1 cellular context compared by ENCODE assay signal in the genomic region with DNA sequence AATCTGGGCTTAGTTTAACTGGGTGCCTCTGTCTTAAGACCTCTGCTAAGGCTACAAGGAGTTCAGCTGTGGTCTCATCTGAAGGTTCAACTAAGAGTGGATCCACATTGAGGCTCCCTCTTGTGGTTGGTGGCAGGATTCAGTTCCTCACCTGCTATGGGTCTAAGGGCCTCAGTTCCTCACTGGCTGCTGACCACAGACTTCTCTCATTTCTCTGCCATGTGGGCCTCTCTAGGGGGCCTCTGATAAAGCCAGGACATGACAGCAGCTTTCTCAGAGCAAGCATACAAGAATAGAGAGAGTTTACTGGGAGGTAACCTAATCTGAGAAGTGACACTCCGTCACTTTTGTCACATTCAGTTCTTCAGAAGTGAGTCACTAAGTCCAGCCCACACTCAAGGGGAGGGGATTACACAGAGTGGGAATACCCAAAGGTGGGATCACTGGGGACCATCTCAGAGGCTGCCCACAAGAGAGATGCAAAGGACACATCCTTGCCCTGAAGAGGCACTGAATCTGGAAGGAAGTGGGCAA.
A peak's percentile ranks its signal among the peaks of the same experiment; 100 is the strongest.
TF ChIP-seq lines count a peak whose summit lies in the region.

No MANE protein-coding gene starts in this region.

TF ChIP-seq in HepG2, 621 proteins besides CTCF, POLR2A, EP300 and RAD21 (continued from another document):
- no peak for TF ChIP-seq ZNF496 (CRISPR knock-in tag; IDR thresholded peaks at IDR 0.05; ENCODE audit: insufficient replicate concordance)
- TF ChIP-seq SMC3 (IDR thresholded peaks at IDR 0.05; ENCODE audit: low read length) = peak; percentile 98
- TF ChIP-seq MIXL1 (CRISPR knock-in tag; IDR thresholded peaks at IDR 0.05) = 0 out of 2 replicates have a peak, but pooled peaks have one; percentile 24
- TF ChIP-seq, protein P1, sequence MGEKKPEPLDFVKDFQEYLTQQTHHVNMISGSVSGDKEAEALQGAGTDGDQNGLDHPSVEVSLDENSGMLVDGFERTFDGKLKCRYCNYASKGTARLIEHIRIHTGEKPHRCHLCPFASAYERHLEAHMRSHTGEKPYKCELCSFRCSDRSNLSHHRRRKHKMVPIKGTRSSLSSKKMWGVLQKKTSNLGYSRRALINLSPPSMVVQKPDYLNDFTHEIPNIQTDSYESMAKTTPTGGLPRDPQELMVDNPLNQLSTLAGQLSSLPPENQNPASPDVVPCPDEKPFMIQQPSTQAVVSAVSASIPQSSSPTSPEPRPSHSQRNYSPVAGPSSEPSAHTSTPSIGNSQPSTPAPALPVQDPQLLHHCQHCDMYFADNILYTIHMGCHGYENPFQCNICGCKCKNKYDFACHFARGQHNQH (CRISPR knock-in tag; IDR thresholded peaks at IDR 0.05) = peak; percentile 23; the same call in 1 of the 2 replicates
- TF ChIP-seq ZNF3 (CRISPR knock-in tag; IDR thresholded peaks at IDR 0.05) = no peak
- no peak for TF ChIP-seq SIX1 (CRISPR knock-in tag; IDR thresholded peaks at IDR 0.05; ENCODE audit: borderline replicate concordance)
- TF ChIP-seq, protein P2, sequence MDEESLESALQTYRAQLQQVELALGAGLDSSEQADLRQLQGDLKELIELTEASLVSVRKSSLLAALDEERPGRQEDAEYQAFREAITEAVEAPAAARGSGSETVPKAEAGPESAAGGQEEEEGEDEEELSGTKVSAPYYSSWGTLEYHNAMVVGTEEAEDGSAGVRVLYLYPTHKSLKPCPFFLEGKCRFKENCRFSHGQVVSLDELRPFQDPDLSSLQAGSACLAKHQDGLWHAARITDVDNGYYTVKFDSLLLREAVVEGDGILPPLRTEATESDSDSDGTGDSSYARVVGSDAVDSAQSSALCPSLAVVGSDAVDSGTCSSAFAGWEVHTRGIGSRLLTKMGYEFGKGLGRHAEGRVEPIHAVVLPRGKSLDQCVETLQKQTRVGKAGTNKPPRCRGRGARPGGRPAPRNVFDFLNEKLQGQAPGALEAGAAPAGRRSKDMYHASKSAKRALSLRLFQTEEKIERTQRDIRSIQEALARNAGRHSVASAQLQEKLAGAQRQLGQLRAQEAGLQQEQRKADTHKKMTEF (CRISPR knock-in tag; IDR thresholded peaks at IDR 0.05) = 0 out of 2 replicates have a peak, but pooled peaks have one; percentile 32
- no peak for TF ChIP-seq HNRNPUL1 (IDR thresholded peaks at IDR 0.05; ENCODE audit: low read depth, low read length)
- TF ChIP-seq, protein P3, sequence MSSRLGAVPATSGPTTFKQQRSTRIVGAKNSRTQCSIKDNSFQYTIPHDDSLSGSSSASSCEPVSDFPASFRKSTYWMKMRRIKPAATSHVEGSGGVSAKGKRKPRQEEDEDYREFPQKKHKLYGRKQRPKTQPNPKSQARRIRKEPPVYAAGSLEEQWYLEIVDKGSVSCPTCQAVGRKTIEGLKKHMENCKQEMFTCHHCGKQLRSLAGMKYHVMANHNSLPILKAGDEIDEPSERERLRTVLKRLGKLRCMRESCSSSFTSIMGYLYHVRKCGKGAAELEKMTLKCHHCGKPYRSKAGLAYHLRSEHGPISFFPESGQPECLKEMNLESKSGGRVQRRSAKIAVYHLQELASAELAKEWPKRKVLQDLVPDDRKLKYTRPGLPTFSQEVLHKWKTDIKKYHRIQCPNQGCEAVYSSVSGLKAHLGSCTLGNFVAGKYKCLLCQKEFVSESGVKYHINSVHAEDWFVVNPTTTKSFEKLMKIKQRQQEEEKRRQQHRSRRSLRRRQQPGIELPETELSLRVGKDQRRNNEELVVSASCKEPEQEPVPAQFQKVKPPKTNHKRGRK (CRISPR knock-in tag; IDR thresholded peaks at IDR 0.05) = no peak
- TF ChIP-seq CEBPG (CRISPR knock-in tag; IDR thresholded peaks at IDR 0.05) = 0 out of 2 replicates have a peak, but pooled peaks have one; percentile 10
- no peak for TF ChIP-seq ZNF292 (CRISPR knock-in tag; IDR thresholded peaks at IDR 0.05; ENCODE audit: borderline replicate concordance, low read depth)
- no peak for TF ChIP-seq ZNF607 (CRISPR knock-in tag; IDR thresholded peaks at IDR 0.05; ENCODE audit: borderline replicate concordance)
- no peak for TF ChIP-seq CHD4 (IDR thresholded peaks at IDR 0.05; ENCODE audit: borderline replicate concordance, low read length)
- TF ChIP-seq, protein P4, sequence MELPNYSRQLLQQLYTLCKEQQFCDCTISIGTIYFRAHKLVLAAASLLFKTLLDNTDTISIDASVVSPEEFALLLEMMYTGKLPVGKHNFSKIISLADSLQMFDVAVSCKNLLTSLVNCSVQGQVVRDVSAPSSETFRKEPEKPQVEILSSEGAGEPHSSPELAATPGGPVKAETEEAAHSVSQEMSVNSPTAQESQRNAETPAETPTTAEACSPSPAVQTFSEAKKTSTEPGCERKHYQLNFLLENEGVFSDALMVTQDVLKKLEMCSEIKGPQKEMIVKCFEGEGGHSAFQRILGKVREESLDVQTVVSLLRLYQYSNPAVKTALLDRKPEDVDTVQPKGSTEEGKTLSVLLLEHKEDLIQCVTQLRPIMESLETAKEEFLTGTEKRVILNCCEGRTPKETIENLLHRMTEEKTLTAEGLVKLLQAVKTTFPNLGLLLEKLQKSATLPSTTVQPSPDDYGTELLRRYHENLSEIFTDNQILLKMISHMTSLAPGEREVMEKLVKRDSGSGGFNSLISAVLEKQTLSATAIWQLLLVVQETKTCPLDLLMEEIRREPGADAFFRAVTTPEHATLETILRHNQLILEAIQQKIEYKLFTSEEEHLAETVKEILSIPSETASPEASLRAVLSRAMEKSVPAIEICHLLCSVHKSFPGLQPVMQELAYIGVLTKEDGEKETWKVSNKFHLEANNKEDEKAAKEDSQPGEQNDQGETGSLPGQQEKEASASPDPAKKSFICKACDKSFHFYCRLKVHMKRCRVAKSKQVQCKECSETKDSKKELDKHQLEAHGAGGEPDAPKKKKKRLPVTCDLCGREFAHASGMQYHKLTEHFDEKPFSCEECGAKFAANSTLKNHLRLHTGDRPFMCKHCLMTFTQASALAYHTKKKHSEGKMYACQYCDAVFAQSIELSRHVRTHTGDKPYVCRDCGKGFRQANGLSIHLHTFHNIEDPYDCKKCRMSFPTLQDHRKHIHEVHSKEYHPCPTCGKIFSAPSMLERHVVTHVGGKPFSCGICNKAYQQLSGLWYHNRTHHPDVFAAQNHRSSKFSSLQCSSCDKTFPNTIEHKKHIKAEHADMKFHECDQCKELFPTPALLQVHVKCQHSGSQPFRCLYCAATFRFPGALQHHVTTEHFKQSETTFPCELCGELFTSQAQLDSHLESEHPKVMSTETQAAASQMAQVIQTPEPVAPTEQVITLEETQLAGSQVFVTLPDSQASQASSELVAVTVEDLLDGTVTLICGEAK (IDR thresholded peaks at IDR 0.05) = no peak
- TF ChIP-seq, protein P4 (CRISPR knock-in tag; IDR thresholded peaks at IDR 0.05) = peak; percentile 7; the same call in 1 of the 2 replicates
- 0 out of 2 replicates have a peak, but pooled peaks have one; percentile 16 for TF ChIP-seq ZFY (CRISPR knock-in tag; IDR thresholded peaks at IDR 0.05)
- peak; percentile 57; the same call in 1 of the 2 replicates for TF ChIP-seq ERF (CRISPR knock-in tag; IDR thresholded peaks at IDR 0.05)
- TF ChIP-seq, protein P5, sequence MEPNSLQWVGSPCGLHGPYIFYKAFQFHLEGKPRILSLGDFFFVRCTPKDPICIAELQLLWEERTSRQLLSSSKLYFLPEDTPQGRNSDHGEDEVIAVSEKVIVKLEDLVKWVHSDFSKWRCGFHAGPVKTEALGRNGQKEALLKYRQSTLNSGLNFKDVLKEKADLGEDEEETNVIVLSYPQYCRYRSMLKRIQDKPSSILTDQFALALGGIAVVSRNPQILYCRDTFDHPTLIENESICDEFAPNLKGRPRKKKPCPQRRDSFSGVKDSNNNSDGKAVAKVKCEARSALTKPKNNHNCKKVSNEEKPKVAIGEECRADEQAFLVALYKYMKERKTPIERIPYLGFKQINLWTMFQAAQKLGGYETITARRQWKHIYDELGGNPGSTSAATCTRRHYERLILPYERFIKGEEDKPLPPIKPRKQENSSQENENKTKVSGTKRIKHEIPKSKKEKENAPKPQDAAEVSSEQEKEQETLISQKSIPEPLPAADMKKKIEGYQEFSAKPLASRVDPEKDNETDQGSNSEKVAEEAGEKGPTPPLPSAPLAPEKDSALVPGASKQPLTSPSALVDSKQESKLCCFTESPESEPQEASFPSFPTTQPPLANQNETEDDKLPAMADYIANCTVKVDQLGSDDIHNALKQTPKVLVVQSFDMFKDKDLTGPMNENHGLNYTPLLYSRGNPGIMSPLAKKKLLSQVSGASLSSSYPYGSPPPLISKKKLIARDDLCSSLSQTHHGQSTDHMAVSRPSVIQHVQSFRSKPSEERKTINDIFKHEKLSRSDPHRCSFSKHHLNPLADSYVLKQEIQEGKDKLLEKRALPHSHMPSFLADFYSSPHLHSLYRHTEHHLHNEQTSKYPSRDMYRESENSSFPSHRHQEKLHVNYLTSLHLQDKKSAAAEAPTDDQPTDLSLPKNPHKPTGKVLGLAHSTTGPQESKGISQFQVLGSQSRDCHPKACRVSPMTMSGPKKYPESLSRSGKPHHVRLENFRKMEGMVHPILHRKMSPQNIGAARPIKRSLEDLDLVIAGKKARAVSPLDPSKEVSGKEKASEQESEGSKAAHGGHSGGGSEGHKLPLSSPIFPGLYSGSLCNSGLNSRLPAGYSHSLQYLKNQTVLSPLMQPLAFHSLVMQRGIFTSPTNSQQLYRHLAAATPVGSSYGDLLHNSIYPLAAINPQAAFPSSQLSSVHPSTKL (CRISPR knock-in tag; IDR thresholded peaks at IDR 0.05) = 0 out of 2 replicates have a peak, but pooled peaks have one; percentile 32
- no peak for TF ChIP-seq PBX3 (CRISPR knock-in tag; IDR thresholded peaks at IDR 0.05; ENCODE audit: borderline replicate concordance)
- no peak for TF ChIP-seq TOPORS (CRISPR knock-in tag; IDR thresholded peaks at IDR 0.05)
- TF ChIP-seq SOX13 (IDR thresholded peaks at IDR 0.05) = no peak
- TF ChIP-seq SOX13 (CRISPR knock-in tag; conservative IDR thresholded peaks at IDR 0.05 in 1 of 2, IDR thresholded peaks at IDR 0.05 in 1 of 2) = no peak; a peak in 1 of 4 replicates
- TF ChIP-seq SALL1 (CRISPR knock-in tag; IDR thresholded peaks at IDR 0.05) = 0 out of 2 replicates have a peak, but pooled peaks have one; percentile 23
- TF ChIP-seq SAFB2 (CRISPR knock-in tag; IDR thresholded peaks at IDR 0.05; ENCODE audit: borderline replicate concordance, low read depth) = 0 out of 2 replicates have a peak, but pooled peaks have one; percentile 37
- no peak for TF ChIP-seq KLF6 (CRISPR knock-in tag; IDR thresholded peaks at IDR 0.05)
